In the genomic region with DNA sequence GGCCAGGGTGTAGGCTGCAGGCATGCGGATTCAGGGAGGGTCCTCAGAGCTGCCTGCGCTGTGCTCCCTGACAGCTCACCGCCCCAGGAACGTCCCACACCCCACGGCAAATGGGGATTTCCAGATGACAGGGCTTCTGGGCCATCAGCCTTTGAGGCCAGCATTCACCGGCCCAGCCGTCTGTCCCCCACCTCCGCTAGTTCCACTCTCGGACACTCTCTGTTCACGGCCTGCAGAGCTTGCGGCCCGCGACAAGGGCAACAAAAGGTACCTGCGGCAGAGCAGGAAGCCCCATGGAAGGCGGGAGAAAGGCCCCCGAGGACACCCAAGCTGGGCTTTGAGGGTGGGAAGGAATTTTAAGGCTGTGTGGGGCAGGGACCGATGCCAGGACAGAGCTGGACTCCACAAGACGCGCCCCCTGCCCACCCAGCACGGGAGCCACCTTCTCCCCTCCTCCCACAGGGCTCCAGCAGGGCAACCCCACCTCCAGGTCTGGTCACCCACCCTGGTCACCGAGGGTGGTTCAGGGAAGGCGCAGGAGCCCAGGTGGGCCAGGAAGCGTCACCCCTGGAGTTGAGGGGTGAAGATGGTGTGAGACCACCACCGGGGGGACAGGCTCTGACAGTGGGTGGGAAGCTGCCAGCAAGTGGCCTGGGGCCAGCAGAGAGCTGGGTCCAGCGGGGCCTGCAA, we compare ENCODE assay signal across 1 cellular context.
TF ChIP-seq lines count a peak whose summit lies in the region.

No MANE protein-coding gene starts in this region.

TF ChIP-seq in HepG2, 621 proteins besides CTCF, POLR2A, EP300 and RAD21:
- TF ChIP-seq ZNF687 (CRISPR knock-in tag; IDR thresholded peaks at IDR 0.05) (peak; percentile 5; the same call in 1 of the 2 replicates), PHF8 (CRISPR knock-in tag; IDR thresholded peaks at IDR 0.05) (0 out of 2 replicates have a peak, but pooled peaks have one; percentile 27), KLF13 (CRISPR knock-in tag; IDR thresholded peaks at IDR 0.05) (no peak), POLR2G (IDR thresholded peaks at IDR 0.05; ENCODE audit: low read depth, low read length) (0 out of 2 replicates have a peak, but pooled peaks have one; percentile 14), ZNF883 (CRISPR knock-in tag; IDR thresholded peaks at IDR 0.05; ENCODE audit: not compliant biosample characterization) (peak; percentile 44), ZNF33B (CRISPR knock-in tag; IDR thresholded peaks at IDR 0.05) (0 out of 2 replicates have a peak, but pooled peaks have one; percentile 51)
TF ChIP-seq in HepG2: peak in this region for 5.
